ENCODE assay signal across 9 cellular contexts in genomic region chr7:110534241-110534931, GRCh38.
A peak's percentile ranks its signal among the peaks of the same experiment; 100 is the strongest.
DNase-seq lines count a peak whose midpoint lies in the region; ATAC-seq and TF ChIP-seq lines count a peak whose summit lies in the region.
"Had no signal": no experiment of that assay in that cellular context is flagged by ENCODE, and none has a peak within 500 bp of the region (broad histone marks: within the 10 kb centered on the region; RNA-seq: fewer than 3 reads in every experiment).

No MANE protein-coding gene starts in this region.

- 42 to 49% methylated on average over 7 of the region's 7 CpGs for WGBS in lower leg skin, 2 donors

- no peak for TF ChIP-seq CTCF in GM12865 (IDR thresholded peaks at IDR 0.05; ENCODE audit: insufficient read depth, low read depth, low read length, missing control alignments)
- no peak for TF ChIP-seq CTCF in lower leg skin (IDR thresholded peaks at IDR 0.05)

- DNase-seq in GM12865 (ENCODE audit: low read depth) (peak; percentile 39), NCI-H1694 treated with DMSO at 0.1 percent for 48 hours (lab: John Stamatoyannopoulos, UW) (peak; percentile 64), astrocyte of the hippocampus (ENCODE audit: low read depth, low spot score) (peak; percentile 28), lower leg skin (ENCODE audit: low spot score in 2 of 2) (peak; percentile 73 to 87), activated gamma-delta T cell treated with Interleukin-2 at 50 U/mL for 16 hours (no peak)
- no peak for DNase-seq in activated CD4-positive, alpha-beta T cell treated with anti-CD3 and anti-CD28 coated beads, Interleukin-2, amount 50 U/mL, for 4 hours
- DNase-seq: activated naive CD4-positive, alpha-beta T cell had no signal

- peak overlapping the region; percentile 13; the same call in 1 of the 2 replicates for H3K4me3 ChIP-seq in GM12865 (ENCODE audit: low read depth, low read length)
- H3K4me3 ChIP-seq in lower leg skin (ENCODE audit: low read depth, poor library complexity, severe bottlenecking) = no peak overlapping the region

- ATAC-seq in HG03520 (IDR thresholded peaks at IDR 0.05; ENCODE audit: unreplicated experiment) (no peak), HG03045 (IDR thresholded peaks at IDR 0.05; ENCODE audit: unreplicated experiment) (no peak)

- TF ChIP-seq POLR2A in lower leg skin (IDR thresholded peaks at IDR 0.05) = no peak

- intact Hi-C loops in lower leg skin (cut with DNase I; ENCODE audit: low total_unique reads) = no loop called here

Comparison
In these comparisons a context has a peak if more than half of its experiments do, and no peak if none do; other contexts are left out.
1. DNase-seq: peak in GM12865 (single experiment), NCI-H1694 treated with DMSO at 0.1 percent for 48 hours (single experiment), astrocyte of the hippocampus (single experiment) and lower leg skin (2 of 2); none in activated gamma-delta T cell treated with Interleukin-2 at 50 U/mL for 16 hours (single experiment) and activated CD4-positive, alpha-beta T cell treated with anti-CD3 and anti-CD28 coated beads, Interleukin-2, amount 50 U/mL, for 4 hours (0 of 2).